ENCODE assay signal across 1 cellular context in the genomic region with DNA sequence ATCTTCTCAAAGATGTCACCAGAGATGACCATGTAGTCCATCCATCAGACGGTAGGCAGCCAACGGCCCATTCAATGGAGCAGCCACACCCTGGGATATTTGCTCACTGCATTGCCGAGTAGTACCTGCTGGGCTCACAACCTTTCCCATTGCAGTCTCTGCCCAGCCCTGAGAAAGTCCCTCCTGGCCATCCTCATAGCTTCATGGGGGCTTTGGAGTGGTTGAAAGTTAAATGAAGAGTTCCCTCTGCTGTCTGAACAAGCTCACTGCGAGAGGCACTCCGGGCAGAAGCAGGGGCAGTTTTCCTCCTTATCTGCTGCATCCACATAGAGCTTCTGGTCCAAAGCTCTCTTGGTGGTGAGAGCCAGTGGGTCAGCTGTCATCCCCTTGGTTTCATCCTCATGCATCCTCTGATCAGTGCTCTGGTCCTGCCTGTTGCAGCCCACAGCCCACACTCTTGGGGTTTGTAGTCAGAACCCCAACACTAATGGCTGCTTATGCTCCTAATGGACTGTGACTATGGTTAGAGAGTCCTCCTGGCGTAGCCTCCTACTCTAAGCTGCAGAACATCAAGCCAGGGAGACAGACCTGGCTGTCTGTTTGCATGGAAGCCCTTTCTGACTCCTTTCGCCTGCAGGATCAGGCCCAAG.
TF ChIP-seq lines count a peak whose summit lies in the region.

No MANE protein-coding gene starts in this region.

TF ChIP-seq in HepG2, 621 proteins besides CTCF, POLR2A, EP300 and RAD21 (continued from another document):
- 0 out of 2 replicates have a peak, but pooled peaks have one; percentile 16 for TF ChIP-seq HNF1B (CRISPR knock-in tag; IDR thresholded peaks at IDR 0.05)
- TF ChIP-seq NFE2L2 (IDR thresholded peaks at IDR 0.05; ENCODE audit: low read length): peak; percentile 13; the same call in 1 of the 2 replicates
- no peak for TF ChIP-seq PAF1 (CRISPR knock-in tag; IDR thresholded peaks at IDR 0.05)
- TF ChIP-seq SALL1 (CRISPR knock-in tag; IDR thresholded peaks at IDR 0.05): 0 out of 2 replicates have a peak, but pooled peaks have one; percentile 16
- TF ChIP-seq ZBTB49 (CRISPR knock-in tag; IDR thresholded peaks at IDR 0.05; ENCODE audit: borderline replicate concordance): no peak
- 0 out of 2 replicates have a peak, but pooled peaks have one; percentile 28 for TF ChIP-seq REPIN1 (CRISPR knock-in tag; IDR thresholded peaks at IDR 0.05; ENCODE audit: borderline replicate concordance, low read depth)
- TF ChIP-seq SP4 (CRISPR knock-in tag; IDR thresholded peaks at IDR 0.05): 0 out of 2 replicates have a peak, but pooled peaks have one; percentile 18
- no peak for TF ChIP-seq ZFX (CRISPR knock-in tag; IDR thresholded peaks at IDR 0.05; ENCODE audit: low read depth)
- TF ChIP-seq SIN3A (IDR thresholded peaks at IDR 0.05; ENCODE audit: borderline replicate concordance, low read depth, low read length): no peak
- no peak for TF ChIP-seq CERS6 (CRISPR knock-in tag; IDR thresholded peaks at IDR 0.05)
- peak; percentile 81 for TF ChIP-seq STAG1 (CRISPR knock-in tag; IDR thresholded peaks at IDR 0.05)
- TF ChIP-seq FOXO1 (CRISPR knock-in tag; IDR thresholded peaks at IDR 0.05): 0 out of 2 replicates have a peak, but pooled peaks have one; percentile 12
